In the genomic region with DNA sequence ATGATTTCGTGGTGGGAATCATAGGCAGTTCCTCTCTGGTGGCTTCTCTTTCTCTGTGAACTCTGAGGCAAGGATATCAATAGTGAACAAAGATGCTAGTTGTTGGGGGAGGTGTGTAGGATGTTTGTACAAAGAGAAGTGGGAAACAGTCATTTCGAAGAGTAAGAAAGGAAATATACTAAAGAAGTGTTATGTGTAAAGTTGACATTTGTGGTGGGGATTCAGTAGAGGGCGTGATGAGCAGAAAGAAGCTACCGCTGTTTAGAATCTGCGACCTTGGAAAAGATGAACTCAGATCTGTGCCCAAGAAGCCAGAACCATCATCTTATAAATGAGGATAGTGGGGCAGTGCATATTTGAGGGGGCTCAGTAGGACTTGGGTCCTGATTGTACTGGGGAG, we compare ENCODE assay signal across 2 cellular contexts.
TF ChIP-seq lines count a peak whose summit lies in the region.

No MANE protein-coding gene starts in this region.

TF ChIP-seq in GM23338, 12 proteins besides CTCF, POLR2A, EP300 and RAD21 (continues in another document):
- TF ChIP-seq CREB1 (CRISPR knock-in tag; IDR thresholded peaks at IDR 0.05; ENCODE audit: low read depth), result no peak
- TF ChIP-seq, protein P1, sequence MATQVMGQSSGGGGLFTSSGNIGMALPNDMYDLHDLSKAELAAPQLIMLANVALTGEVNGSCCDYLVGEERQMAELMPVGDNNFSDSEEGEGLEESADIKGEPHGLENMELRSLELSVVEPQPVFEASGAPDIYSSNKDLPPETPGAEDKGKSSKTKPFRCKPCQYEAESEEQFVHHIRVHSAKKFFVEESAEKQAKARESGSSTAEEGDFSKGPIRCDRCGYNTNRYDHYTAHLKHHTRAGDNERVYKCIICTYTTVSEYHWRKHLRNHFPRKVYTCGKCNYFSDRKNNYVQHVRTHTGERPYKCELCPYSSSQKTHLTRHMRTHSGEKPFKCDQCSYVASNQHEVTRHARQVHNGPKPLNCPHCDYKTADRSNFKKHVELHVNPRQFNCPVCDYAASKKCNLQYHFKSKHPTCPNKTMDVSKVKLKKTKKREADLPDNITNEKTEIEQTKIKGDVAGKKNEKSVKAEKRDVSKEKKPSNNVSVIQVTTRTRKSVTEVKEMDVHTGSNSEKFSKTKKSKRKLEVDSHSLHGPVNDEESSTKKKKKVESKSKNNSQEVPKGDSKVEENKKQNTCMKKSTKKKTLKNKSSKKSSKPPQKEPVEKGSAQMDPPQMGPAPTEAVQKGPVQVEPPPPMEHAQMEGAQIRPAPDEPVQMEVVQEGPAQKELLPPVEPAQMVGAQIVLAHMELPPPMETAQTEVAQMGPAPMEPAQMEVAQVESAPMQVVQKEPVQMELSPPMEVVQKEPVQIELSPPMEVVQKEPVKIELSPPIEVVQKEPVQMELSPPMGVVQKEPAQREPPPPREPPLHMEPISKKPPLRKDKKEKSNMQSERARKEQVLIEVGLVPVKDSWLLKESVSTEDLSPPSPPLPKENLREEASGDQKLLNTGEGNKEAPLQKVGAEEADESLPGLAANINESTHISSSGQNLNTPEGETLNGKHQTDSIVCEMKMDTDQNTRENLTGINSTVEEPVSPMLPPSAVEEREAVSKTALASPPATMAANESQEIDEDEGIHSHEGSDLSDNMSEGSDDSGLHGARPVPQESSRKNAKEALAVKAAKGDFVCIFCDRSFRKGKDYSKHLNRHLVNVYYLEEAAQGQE (IDR thresholded peaks at IDR 0.05; ENCODE audit: unreplicated experiment), result no peak
- no peak for TF ChIP-seq ZNF114 (CRISPR knock-in tag; IDR thresholded peaks at IDR 0.05)
- no peak for TF ChIP-seq EZH2phosphoT487 (IDR thresholded peaks at IDR 0.05; ENCODE audit: unreplicated experiment)
- TF ChIP-seq NANOG (IDR thresholded peaks at IDR 0.05; ENCODE audit: borderline replicate concordance), result no peak
- TF ChIP-seq, protein P2, sequence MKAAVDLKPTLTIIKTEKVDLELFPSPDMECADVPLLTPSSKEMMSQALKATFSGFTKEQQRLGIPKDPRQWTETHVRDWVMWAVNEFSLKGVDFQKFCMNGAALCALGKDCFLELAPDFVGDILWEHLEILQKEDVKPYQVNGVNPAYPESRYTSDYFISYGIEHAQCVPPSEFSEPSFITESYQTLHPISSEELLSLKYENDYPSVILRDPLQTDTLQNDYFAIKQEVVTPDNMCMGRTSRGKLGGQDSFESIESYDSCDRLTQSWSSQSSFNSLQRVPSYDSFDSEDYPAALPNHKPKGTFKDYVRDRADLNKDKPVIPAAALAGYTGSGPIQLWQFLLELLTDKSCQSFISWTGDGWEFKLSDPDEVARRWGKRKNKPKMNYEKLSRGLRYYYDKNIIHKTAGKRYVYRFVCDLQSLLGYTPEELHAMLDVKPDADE (IDR thresholded peaks at IDR 0.05), result no peak
- TF ChIP-seq EZH2 (IDR thresholded peaks at IDR 0.05; ENCODE audit: low read depth, unreplicated experiment), result no peak
- no peak for TF ChIP-seq POLR2AphosphoS5 (IDR thresholded peaks at IDR 0.05; ENCODE audit: low read depth)
- TF ChIP-seq, protein P3, sequence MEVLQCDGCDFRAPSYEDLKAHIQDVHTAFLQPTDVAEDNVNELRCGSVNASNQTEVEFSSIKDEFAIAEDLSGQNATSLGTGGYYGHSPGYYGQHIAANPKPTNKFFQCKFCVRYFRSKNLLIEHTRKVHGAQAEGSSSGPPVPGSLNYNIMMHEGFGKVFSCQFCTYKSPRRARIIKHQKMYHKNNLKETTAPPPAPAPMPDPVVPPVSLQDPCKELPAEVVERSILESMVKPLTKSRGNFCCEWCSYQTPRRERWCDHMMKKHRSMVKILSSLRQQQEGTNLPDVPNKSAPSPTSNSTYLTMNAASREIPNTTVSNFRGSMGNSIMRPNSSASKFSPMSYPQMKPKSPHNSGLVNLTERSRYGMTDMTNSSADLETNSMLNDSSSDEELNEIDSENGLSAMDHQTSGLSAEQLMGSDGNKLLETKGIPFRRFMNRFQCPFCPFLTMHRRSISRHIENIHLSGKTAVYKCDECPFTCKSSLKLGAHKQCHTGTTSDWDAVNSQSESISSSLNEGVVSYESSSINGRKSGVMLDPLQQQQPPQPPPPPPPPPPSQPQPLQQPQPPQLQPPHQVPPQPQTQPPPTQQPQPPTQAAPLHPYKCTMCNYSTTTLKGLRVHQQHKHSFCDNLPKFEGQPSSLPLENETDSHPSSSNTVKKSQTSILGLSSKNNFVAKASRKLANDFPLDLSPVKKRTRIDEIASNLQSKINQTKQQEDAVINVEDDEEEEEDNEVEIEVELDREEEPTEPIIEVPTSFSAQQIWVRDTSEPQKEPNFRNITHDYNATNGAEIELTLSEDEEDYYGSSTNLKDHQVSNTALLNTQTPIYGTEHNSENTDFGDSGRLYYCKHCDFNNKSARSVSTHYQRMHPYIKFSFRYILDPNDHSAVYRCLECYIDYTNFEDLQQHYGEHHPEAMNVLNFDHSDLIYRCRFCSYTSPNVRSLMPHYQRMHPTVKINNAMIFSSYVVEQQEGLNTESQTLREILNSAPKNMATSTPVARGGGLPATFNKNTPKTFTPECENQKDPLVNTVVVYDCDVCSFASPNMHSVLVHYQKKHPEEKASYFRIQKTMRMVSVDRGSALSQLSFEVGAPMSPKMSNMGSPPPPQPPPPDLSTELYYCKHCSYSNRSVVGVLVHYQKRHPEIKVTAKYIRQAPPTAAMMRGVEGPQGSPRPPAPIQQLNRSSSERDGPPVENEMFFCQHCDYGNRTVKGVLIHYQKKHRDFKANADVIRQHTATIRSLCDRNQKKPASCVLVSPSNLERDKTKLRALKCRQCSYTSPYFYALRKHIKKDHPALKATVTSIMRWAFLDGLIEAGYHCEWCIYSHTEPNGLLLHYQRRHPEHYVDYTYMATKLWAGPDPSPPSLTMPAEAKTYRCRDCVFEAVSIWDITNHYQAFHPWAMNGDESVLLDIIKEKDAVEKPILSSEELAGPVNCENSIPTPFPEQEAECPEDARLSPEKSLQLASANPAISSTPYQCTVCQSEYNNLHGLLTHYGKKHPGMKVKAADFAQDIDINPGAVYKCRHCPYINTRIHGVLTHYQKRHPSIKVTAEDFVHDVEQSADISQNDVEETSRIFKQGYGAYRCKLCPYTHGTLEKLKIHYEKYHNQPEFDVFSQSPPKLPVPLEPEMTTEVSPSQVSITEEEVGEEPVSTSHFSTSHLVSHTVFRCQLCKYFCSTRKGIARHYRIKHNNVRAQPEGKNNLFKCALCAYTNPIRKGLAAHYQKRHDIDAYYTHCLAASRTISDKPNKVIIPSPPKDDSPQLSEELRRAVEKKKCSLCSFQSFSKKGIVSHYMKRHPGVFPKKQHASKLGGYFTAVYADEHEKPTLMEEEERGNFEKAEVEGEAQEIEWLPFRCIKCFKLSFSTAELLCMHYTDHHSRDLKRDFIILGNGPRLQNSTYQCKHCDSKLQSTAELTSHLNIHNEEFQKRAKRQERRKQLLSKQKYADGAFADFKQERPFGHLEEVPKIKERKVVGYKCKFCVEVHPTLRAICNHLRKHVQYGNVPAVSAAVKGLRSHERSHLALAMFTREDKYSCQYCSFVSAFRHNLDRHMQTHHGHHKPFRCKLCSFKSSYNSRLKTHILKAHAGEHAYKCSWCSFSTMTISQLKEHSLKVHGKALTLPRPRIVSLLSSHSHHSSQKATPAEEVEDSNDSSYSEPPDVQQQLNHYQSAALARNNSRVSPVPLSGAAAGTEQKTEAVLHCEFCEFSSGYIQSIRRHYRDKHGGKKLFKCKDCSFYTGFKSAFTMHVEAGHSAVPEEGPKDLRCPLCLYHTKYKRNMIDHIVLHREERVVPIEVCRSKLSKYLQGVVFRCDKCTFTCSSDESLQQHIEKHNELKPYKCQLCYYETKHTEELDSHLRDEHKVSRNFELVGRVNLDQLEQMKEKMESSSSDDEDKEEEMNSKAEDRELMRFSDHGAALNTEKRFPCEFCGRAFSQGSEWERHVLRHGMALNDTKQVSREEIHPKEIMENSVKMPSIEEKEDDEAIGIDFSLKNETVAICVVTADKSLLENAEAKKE (CRISPR knock-in tag; IDR thresholded peaks at IDR 0.05), result no peak
- no peak for TF ChIP-seq JUNB (IDR thresholded peaks at IDR 0.05; ENCODE audit: unreplicated experiment)

TF ChIP-seq in H1, 55 proteins besides CTCF, POLR2A, EP300 and RAD21:
- TF ChIP-seq YY1 (IDR thresholded peaks at IDR 0.05; ENCODE audit: low read depth, low read length) (no peak), CEBPB (IDR thresholded peaks at IDR 0.05; ENCODE audit: low read depth, low read length) (no peak)
TF ChIP-seq in H1: peak in this region for 0.
